26 cellular contexts compared by ENCODE assay signal in the genomic region with DNA sequence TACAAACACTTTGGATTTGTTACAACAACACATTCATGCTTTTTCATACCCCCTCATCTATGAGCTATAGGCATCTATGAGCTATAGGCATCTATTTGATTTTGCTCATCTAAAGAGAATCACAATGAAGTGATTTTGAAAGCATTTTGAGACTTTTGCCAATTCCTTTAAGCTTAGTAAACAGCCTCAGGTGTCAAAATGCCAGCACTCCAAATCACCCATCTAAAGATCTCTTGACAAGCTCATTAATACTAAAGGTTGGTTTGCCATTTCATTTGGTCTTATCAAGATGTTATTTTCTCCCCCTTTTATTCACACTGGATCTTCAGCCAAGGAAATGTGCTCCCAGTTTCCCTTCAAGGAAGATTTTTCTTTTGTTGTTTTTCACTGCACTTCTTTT.
DNase-seq lines count a peak whose midpoint lies in the region; ATAC-seq and TF ChIP-seq lines count a peak whose summit lies in the region.
"Had no signal": no experiment of that assay in that cellular context is flagged by ENCODE, and none has a peak within 500 bp of the region (broad histone marks: within the 10 kb centered on the region; RNA-seq: fewer than 3 reads in every experiment).

No MANE protein-coding gene starts in this region.

- H3K36me3 Mint-ChIP-seq in HFFc6 (ENCODE audit: low read depth) (no peaks in the 10 kb centered on the region), osteocyte (ENCODE audit: unreplicated experiment) (no peaks in the 10 kb centered on the region)
- H3K36me3 Mint-ChIP-seq in activated CD4-positive, alpha-beta memory T cell treated with anti-CD3 and anti-CD28 coated beads for 36 hours, result no peaks in the 10 kb centered on the region
- H3K36me3 Mint-ChIP-seq: activated naive CD4-positive, alpha-beta T cell treated with anti-CD3 and anti-CD28 coated beads, Interleukin-2, amount 50 U/mL, for 24 hours; mesothelial cell of epicardium; naive B cell; type B pancreatic cell had no signal

- no peaks in the 10 kb centered on the region for H3K9me3 ChIP-seq in mammary epithelial cell (replicated peaks; ENCODE audit: insufficient read depth, low read length)
- H3K9me3 ChIP-seq in heart left ventricle, result no peaks in the 10 kb centered on the region
- H3K9me3 ChIP-seq: gastroesophageal sphincter, neutrophil, psoas muscle had no signal

- CTCF ChIA-PET in mammary epithelial cell (lab: Charles Lee; ENCODE audit: low non-redundant PET), result no interaction called here
- CTCF ChIA-PET in activated CD4-positive, alpha-beta memory T cell treated with anti-CD3 and anti-CD28 coated beads for 36 hours (lab: Charles Lee), result no interaction called here

- no peak for TF ChIP-seq CTCF in HFFc6 (IDR thresholded peaks at IDR 0.05)
- TF ChIP-seq CTCF in mammary epithelial cell (conservative IDR thresholded peaks at IDR 0.05 in 1 of 2, IDR thresholded peaks at IDR 0.05 in 1 of 2; ENCODE audit: extremely low read depth in 1 of 2, insufficient read depth in 1 of 2, low read depth in 1 of 2, low read length in 2 of 2), result no peak
- TF ChIP-seq CTCF in osteocyte (IDR thresholded peaks at IDR 0.05), result no peak
- TF ChIP-seq CTCF in heart left ventricle (IDR thresholded peaks at IDR 0.05), result no peak

- in situ Hi-C loops in mammary epithelial cell (cut with MboI; ENCODE audit: low sequenced_read_pairs in 2 of 2), result no loop called here

- no peak for ATAC-seq in heart left ventricle

- H3K4me2 ChIP-seq in mammary epithelial cell (ENCODE audit: insufficient read depth, low read depth, low read length), result peak overlapping the region; percentile 63

- H3K9me3 Mint-ChIP-seq in HFFc6 (no peaks in the 10 kb centered on the region), osteocyte (ENCODE audit: unreplicated experiment) (no peaks in the 10 kb centered on the region)
- H3K9me3 Mint-ChIP-seq in activated CD4-positive, alpha-beta memory T cell treated with anti-CD3 and anti-CD28 coated beads for 36 hours, result no peaks in the 10 kb centered on the region
- H3K9me3 Mint-ChIP-seq: activated CD4-positive, alpha-beta memory T cell treated with anti-CD3 and anti-CD28 coated beads, Interleukin-2, amount 10 ng/mL, durations not matched to agents 7 days and 5 days; activated naive CD4-positive, alpha-beta T cell treated with anti-CD3 and anti-CD28 coated beads, Interleukin-2, amount 50 U/mL, for 24 hours; activated T-helper 2 cell treated with anti-CD3 and anti-CD28 coated beads, Interferon-gamma antibody, Interleukin-2, Interleukin-4, amounts not matched to agents 10 μg/mL and 5 μg/mL and 100 μg/mL, durations not matched to agents 14 hours and 24 hours and 36 hours; mesothelial cell of epicardium; naive B cell; stimulated activated naive CD8-positive, alpha-beta T cell treated with anti-CD3 and anti-CD28 coated beads, Interleukin-15, Interleukin-2, amounts not matched to agents 100 ng/mL and 50 ng/mL, for 24 hours; type B pancreatic cell had no signal

- no peak for DNase-seq in HFFc6
- DNase-seq in mammary epithelial cell, result no peak
- DNase-seq in osteocyte (ENCODE audit: extremely low spot score, unreplicated experiment), result no peak
- no peak for DNase-seq in NK-92 treated with Interleukin-12 subunit alpha and Interleukin-12 subunit beta, amount 100 ng/mL, for 24 hours (lab: John Stamatoyannopoulos, UW)
- DNase-seq in activated CD4-positive, alpha-beta T cell treated with anti-CD3 and anti-CD28 coated beads, Interleukin-2, amount 50 U/mL, for 1 hour, result no peak
- no peak for DNase-seq in activated CD4-positive, alpha-beta memory T cell treated with anti-CD3 and anti-CD28 coated beads for 36 hours
- no peak for DNase-seq in heart left ventricle
- DNase-seq: activated CD4-positive, alpha-beta memory T cell treated with anti-CD3 and anti-CD28 coated beads, Interleukin-2, amount 10 ng/mL, durations not matched to agents 7 days and 5 days; DND-41; effector memory CD4-positive, alpha-beta T cell; hippocampal formation; naive B cell; NCI-H524; psoas muscle; T-helper 1 cell had no signal

- no peak overlapping the region for H2AFZ ChIP-seq in mammary epithelial cell (ENCODE audit: low read depth, low read length)

- no peaks in the 10 kb centered on the region for H3K36me3 ChIP-seq in mammary epithelial cell (ENCODE audit: insufficient read depth, low read length)
- no peaks in the 10 kb centered on the region for H3K36me3 ChIP-seq in heart left ventricle
- H3K36me3 ChIP-seq: cardiac muscle cell, gastroesophageal sphincter, neutrophil had no signal

- H3K4me3 Mint-ChIP-seq in HFFc6 (no peak overlapping the region), osteocyte (ENCODE audit: unreplicated experiment) (no peak overlapping the region)
- H3K4me3 Mint-ChIP-seq in activated CD4-positive, alpha-beta memory T cell treated with anti-CD3 and anti-CD28 coated beads for 36 hours, result no peak overlapping the region
- H3K4me3 Mint-ChIP-seq: activated CD4-positive, alpha-beta memory T cell treated with anti-CD3 and anti-CD28 coated beads, Interleukin-2, amount 10 ng/mL, durations not matched to agents 7 days and 5 days; activated naive CD4-positive, alpha-beta T cell treated with anti-CD3 and anti-CD28 coated beads, Interleukin-2, amount 50 U/mL, for 24 hours; mesothelial cell of epicardium; naive B cell; stimulated activated naive CD8-positive, alpha-beta T cell treated with anti-CD3 and anti-CD28 coated beads, Interleukin-15, Interleukin-2, amounts not matched to agents 100 ng/mL and 50 ng/mL, for 24 hours; type B pancreatic cell had no signal

- no TSS peak for BruUV-seq in mammary epithelial cell (replicated peaks; lab: Mats Ljungman, UMichigan)

- H3K4me1 ChIP-seq in mammary epithelial cell (ENCODE audit: insufficient read depth, low read length) (peaks cover 17% of the 10 kb centered on the region), heart left ventricle (peaks cover 0 to 9% (median 0%) of the 10 kb centered on the region in 12 donors)
- H3K4me1 ChIP-seq: psoas muscle had no signal

- H3K4me3 ChIP-seq in mammary epithelial cell (replicated peaks in 1 of 3; ENCODE audit: insufficient read depth in 1 of 3, low read depth in 2 of 3, low read length in 3 of 3), result no peak overlapping the region
- H3K4me3 ChIP-seq in heart left ventricle, result no peak overlapping the region
- H3K4me3 ChIP-seq: cardiac muscle cell, coronary artery, gastroesophageal sphincter, psoas muscle had no signal

- H3K9ac ChIP-seq in mammary epithelial cell (ENCODE audit: insufficient read depth, low read length), result no peak overlapping the region

- no peaks in the 10 kb centered on the region for H4K20me1 ChIP-seq in mammary epithelial cell (ENCODE audit: insufficient read depth, low read length)

- H3K27ac ChIP-seq in mammary epithelial cell (ENCODE audit: insufficient read depth, low read depth, low read length) (no peak overlapping the region), heart left ventricle (peak overlapping the region in 1 of 12 donors; percentile 49)
- H3K27ac ChIP-seq: C4-2B, cardiac muscle cell, HL-60, neutrophil, psoas muscle had no signal

- no peaks in the 10 kb centered on the region for H3K27me3 ChIP-seq in mammary epithelial cell (ENCODE audit: insufficient read depth, low read length)
- no peaks in the 10 kb centered on the region for H3K27me3 ChIP-seq in heart left ventricle
- H3K27me3 ChIP-seq: cardiac muscle cell, gastroesophageal sphincter, neutrophil had no signal

- intact Hi-C loops in mammary epithelial cell (cut with micrococcal nuclease), result no loop called here
- intact Hi-C loops in activated CD4-positive, alpha-beta memory T cell treated with anti-CD3 and anti-CD28 coated beads for 36 hours (cut with micrococcal nuclease), result no loop called here
- intact Hi-C loops in heart left ventricle (cut with DNase I), result no loop called here

- dilution Hi-C loops in mammary epithelial cell (cut with HindIII; ENCODE audit: low sequenced_read_pairs), result no loop called here

- POLR2A ChIA-PET in activated CD4-positive, alpha-beta memory T cell treated with anti-CD3 and anti-CD28 coated beads for 36 hours (lab: Charles Lee), result interaction anchor here (0.6 kb wide), 1 partner anchor 36 kb away, joined by 3 read pairs; no protein-coding TSS in a partner anchor

- H3K4me1 Mint-ChIP-seq in HFFc6 (ENCODE audit: low read depth) (peaks cover 16% of the 10 kb centered on the region), osteocyte (ENCODE audit: unreplicated experiment) (peaks cover 19% of the 10 kb centered on the region)
- no peaks in the 10 kb centered on the region for H3K4me1 Mint-ChIP-seq in activated CD4-positive, alpha-beta memory T cell treated with anti-CD3 and anti-CD28 coated beads for 36 hours (ENCODE audit: low read depth)
- H3K4me1 Mint-ChIP-seq: activated CD4-positive, alpha-beta memory T cell treated with anti-CD3 and anti-CD28 coated beads, Interleukin-2, amount 10 ng/mL, durations not matched to agents 7 days and 5 days; activated naive CD4-positive, alpha-beta T cell treated with anti-CD3 and anti-CD28 coated beads, Interleukin-2, amount 50 U/mL, for 24 hours; mesothelial cell of epicardium had no signal

- H3K27ac Mint-ChIP-seq in HFFc6 (peak overlapping the region; percentile 16; the same call in 1 of the 2 replicates), osteocyte (ENCODE audit: unreplicated experiment) (peak overlapping the region; percentile 75)
- no peak overlapping the region for H3K27ac Mint-ChIP-seq in activated CD4-positive, alpha-beta memory T cell treated with anti-CD3 and anti-CD28 coated beads for 36 hours
- H3K27ac Mint-ChIP-seq: activated CD4-positive, alpha-beta memory T cell treated with anti-CD3 and anti-CD28 coated beads, Interleukin-2, amount 10 ng/mL, durations not matched to agents 7 days and 5 days; activated naive CD4-positive, alpha-beta T cell treated with anti-CD3 and anti-CD28 coated beads, Interleukin-2, amount 50 U/mL, for 24 hours; activated T-helper 2 cell treated with anti-CD3 and anti-CD28 coated beads, Interferon-gamma antibody, Interleukin-2, Interleukin-4, amounts not matched to agents 10 μg/mL and 5 μg/mL and 100 μg/mL, durations not matched to agents 14 hours and 24 hours and 36 hours; mesothelial cell of epicardium; stimulated activated naive CD8-positive, alpha-beta T cell treated with anti-CD3 and anti-CD28 coated beads, Interleukin-15, Interleukin-2, amounts not matched to agents 100 ng/mL and 50 ng/mL, for 24 hours; type B pancreatic cell had no signal

- TF ChIP-seq POLR2A in heart left ventricle (IDR thresholded peaks at IDR 0.05), result no peak

- H3K27me3 Mint-ChIP-seq in HFFc6 (ENCODE audit: insufficient read depth), result no peaks in the 10 kb centered on the region; the same call in 1 of the 2 replicates
- no peaks in the 10 kb centered on the region for H3K27me3 Mint-ChIP-seq in osteocyte (ENCODE audit: unreplicated experiment)
- no peaks in the 10 kb centered on the region for H3K27me3 Mint-ChIP-seq in activated CD4-positive, alpha-beta memory T cell treated with anti-CD3 and anti-CD28 coated beads for 36 hours
- H3K27me3 Mint-ChIP-seq: activated CD4-positive, alpha-beta memory T cell treated with anti-CD3 and anti-CD28 coated beads, Interleukin-2, amount 10 ng/mL, durations not matched to agents 7 days and 5 days; activated naive CD4-positive, alpha-beta T cell treated with anti-CD3 and anti-CD28 coated beads, Interleukin-2, amount 50 U/mL, for 24 hours; naive B cell; stimulated activated naive CD8-positive, alpha-beta T cell treated with anti-CD3 and anti-CD28 coated beads, Interleukin-15, Interleukin-2, amounts not matched to agents 100 ng/mL and 50 ng/mL, for 24 hours; type B pancreatic cell had no signal

- no peaks in the 10 kb centered on the region for H3K79me2 ChIP-seq in mammary epithelial cell (ENCODE audit: insufficient read depth, low read length)
